1 cellular context compared by ENCODE assay signal in the genomic region with DNA sequence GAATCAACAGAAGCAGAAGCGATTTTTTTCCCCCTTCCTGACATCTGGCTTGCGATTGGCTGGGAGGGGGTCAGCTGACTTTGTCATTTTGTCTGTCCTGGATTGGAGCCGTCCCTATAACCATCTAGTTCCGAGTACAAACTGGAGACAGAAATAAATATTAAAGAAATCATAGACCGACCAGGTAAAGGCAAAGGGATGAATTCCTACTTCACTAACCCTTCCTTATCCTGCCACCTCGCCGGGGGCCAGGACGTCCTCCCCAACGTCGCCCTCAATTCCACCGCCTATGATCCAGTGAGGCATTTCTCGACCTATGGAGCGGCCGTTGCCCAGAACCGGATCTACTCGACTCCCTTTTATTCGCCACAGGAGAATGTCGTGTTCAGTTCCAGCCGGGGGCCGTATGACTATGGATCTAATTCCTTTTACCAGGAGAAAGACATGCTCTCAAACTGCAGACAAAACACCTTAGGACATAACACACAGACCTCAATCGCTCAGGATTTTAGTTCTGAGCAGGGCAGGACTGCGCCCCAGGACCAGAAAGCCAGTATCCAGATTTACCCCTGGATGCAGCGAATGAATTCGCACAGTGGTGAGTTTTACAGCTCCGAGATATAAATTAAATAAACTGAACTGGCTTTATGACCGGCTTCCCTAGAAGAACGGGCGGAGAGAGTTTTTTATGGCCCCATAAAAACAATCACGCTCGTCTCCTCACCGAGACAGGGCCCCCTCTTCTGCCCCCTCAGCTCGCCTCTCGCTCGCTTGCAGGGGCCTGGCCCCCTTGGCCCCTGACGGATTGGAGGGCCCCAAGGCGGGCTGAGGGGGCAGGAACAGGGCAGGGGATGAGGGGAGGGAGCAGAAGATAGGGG.
TF ChIP-seq lines count a peak whose summit lies in the region.

A gene (plus strand): TSS at position 117 of the 878 bp plus-strand sequence. CDS start 82 bp downstream, at position 199.

TF ChIP-seq in HEK293, 187 proteins besides CTCF, POLR2A, EP300 and RAD21 (continued from another document):
- TF ChIP-seq, protein P1, sequence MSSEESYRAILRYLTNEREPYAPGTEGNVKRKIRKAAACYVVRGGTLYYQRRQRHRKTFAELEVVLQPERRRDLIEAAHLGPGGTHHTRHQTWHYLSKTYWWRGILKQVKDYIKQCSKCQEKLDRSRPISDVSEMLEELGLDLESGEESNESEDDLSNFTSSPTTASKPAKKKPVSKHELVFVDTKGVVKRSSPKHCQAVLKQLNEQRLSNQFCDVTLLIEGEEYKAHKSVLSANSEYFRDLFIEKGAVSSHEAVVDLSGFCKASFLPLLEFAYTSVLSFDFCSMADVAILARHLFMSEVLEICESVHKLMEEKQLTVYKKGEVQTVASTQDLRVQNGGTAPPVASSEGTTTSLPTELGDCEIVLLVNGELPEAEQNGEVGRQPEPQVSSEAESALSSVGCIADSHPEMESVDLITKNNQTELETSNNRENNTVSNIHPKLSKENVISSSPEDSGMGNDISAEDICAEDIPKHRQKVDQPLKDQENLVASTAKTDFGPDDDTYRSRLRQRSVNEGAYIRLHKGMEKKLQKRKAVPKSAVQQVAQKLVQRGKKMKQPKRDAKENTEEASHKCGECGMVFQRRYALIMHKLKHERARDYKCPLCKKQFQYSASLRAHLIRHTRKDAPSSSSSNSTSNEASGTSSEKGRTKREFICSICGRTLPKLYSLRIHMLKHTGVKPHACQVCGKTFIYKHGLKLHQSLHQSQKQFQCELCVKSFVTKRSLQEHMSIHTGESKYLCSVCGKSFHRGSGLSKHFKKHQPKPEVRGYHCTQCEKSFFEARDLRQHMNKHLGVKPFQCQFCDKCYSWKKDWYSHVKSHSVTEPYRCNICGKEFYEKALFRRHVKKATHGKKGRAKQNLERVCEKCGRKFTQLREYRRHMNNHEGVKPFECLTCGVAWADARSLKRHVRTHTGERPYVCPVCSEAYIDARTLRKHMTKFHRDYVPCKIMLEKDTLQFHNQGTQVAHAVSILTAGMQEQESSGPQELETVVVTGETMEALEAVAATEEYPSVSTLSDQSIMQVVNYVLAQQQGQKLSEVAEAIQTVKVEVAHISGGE (tag by site-specific recombination; conservative IDR thresholded peaks at IDR 0.05; ENCODE audit: low read depth): peak; percentile 25; the same call in 1 of the 2 replicates
- TF ChIP-seq ZNF426 (tag by site-specific recombination; IDR thresholded peaks at IDR 0.05) (no peak), IKZF3 (tag by site-specific recombination; IDR thresholded peaks at IDR 0.05) (peak; percentile 92), ZNF843 (tag by site-specific recombination; IDR thresholded peaks at IDR 0.05) (peak; percentile 96), ZNF560 (tag by site-specific recombination; IDR thresholded peaks at IDR 0.05; ENCODE audit: borderline replicate concordance) (no peak)
